22 cellular contexts compared by ENCODE assay signal in the genomic region with DNA sequence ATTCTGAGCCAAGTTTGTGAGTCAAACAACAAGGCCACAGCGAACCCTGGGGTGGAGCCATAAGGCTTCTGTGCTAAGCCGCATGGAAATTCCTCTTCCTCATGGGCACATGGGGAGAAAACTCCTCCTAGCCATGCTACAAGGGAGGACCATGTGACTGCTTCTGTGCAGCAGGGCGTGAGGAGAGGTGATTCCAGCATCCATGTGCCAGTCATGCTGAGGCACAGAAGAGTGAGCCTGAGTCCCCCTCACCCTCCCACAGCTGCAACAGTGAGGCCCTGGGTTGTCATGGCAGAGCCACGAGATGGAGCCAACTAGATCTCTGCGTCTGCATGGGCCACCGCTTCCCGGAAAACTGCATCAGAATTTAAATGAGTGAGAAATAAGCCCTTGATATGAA.
"Had no signal": no experiment of that assay in that cellular context is flagged by ENCODE, and none has a peak within 500 bp of the region (broad histone marks: within the 10 kb centered on the region; RNA-seq: fewer than 3 reads in every experiment).

No MANE protein-coding gene starts in this region.

- H3K4me3 Mint-ChIP-seq: activated CD4-positive, alpha-beta T cell treated with anti-CD3 and anti-CD28 coated beads, Interleukin-2, amount 10 ng/mL, durations not matched to agents 7 days and 5 days; activated CD8-positive, alpha-beta memory T cell treated with anti-CD3 and anti-CD28 coated beads, Interleukin-2, amount 10 ng/mL, durations not matched to agents 7 days and 5 days; activated CD8-positive, alpha-beta T cell treated with anti-CD3 and anti-CD28 coated beads for 36 hours; activated naive CD4-positive, alpha-beta T cell treated with anti-CD3 and anti-CD28 coated beads, Interleukin-2, amount 10 ng/mL, durations not matched to agents 7 days and 5 days; endodermal cell; nephron progenitor cell; T-cell; T-helper 2 cell treated with Interferon-gamma antibody and Interleukin-4, amounts not matched to agents 5 μg/mL and 100 μg/mL, for 36 hours had no signal

- H3K36me3 Mint-ChIP-seq: activated CD8-positive, alpha-beta memory T cell treated with anti-CD3 and anti-CD28 coated beads, Interleukin-2, amount 10 ng/mL, durations not matched to agents 7 days and 5 days; activated naive CD4-positive, alpha-beta T cell treated with anti-CD3 and anti-CD28 coated beads, Interleukin-2, amount 10 ng/mL, durations not matched to agents 7 days and 5 days; T-cell had no signal

- ATAC-seq: activated CD4-positive, CD25-positive, alpha-beta regulatory T cell treated with anti-CD3 and anti-CD28 coated beads, Interleukin-2, amount 50 U/mL, for 24 hours; activated CD8-positive, alpha-beta memory T cell treated with anti-CD3 and anti-CD28 coated beads, Interleukin-2, amount 10 ng/mL, durations not matched to agents 7 days and 5 days; activated CD8-positive, alpha-beta T cell treated with anti-CD3 and anti-CD28 coated beads for 36 hours; heart left ventricle; T-cell had no signal

- H3K4me1 ChIP-seq: heart left ventricle, left ventricle myocardium inferior had no signal

- H3K36me3 ChIP-seq: heart left ventricle, left ventricle myocardium inferior, thoracic aorta had no signal

- DNase-seq: activated CD4-positive, alpha-beta T cell treated with anti-CD3 and anti-CD28 coated beads, Interleukin-2, amount 10 ng/mL, durations not matched to agents 7 days and 5 days; activated CD8-positive, alpha-beta memory T cell treated with anti-CD3 and anti-CD28 coated beads, Interleukin-2, amount 10 ng/mL, durations not matched to agents 7 days and 5 days; activated CD8-positive, alpha-beta T cell treated with anti-CD3 and anti-CD28 coated beads for 36 hours; activated effector memory CD4-positive, alpha-beta T cell treated with anti-CD3 and anti-CD28 coated beads, Interleukin-2, amount 50 U/mL, for 16 hours; activated naive CD4-positive, alpha-beta T cell treated with anti-CD3 and anti-CD28 coated beads, Interleukin-2, amount 10 ng/mL, durations not matched to agents 7 days and 5 days; activated T-cell treated with anti-CD3 and anti-CD28 coated beads for 4 hours; amygdala; cerebellar nuclear complex; cortex of kidney; endodermal cell; heart left ventricle; kidney; left ventricle myocardium inferior; nephron progenitor cell; nucleus accumbens; stimulated activated CD4-positive, alpha-beta T cell treated with anti-CD3 and anti-CD28 coated beads, Interleukin-2, amount 100 ng/mL, for 48 hours; stimulated activated naive CD4-positive, alpha-beta T cell; T-cell had no signal

- H3K4me3 ChIP-seq: heart left ventricle, left ventricle myocardium inferior, thoracic aorta had no signal

- H3K4me1 Mint-ChIP-seq: activated CD4-positive, alpha-beta T cell treated with anti-CD3 and anti-CD28 coated beads, Interleukin-2, amount 10 ng/mL, durations not matched to agents 7 days and 5 days; activated CD8-positive, alpha-beta memory T cell treated with anti-CD3 and anti-CD28 coated beads, Interleukin-2, amount 10 ng/mL, durations not matched to agents 7 days and 5 days; activated naive CD4-positive, alpha-beta T cell treated with anti-CD3 and anti-CD28 coated beads, Interleukin-2, amount 10 ng/mL, durations not matched to agents 7 days and 5 days; endodermal cell; nephron progenitor cell; T-cell had no signal

- H3K27ac Mint-ChIP-seq: activated CD4-positive, alpha-beta T cell treated with anti-CD3 and anti-CD28 coated beads, Interleukin-2, amount 10 ng/mL, durations not matched to agents 7 days and 5 days; activated CD8-positive, alpha-beta memory T cell treated with anti-CD3 and anti-CD28 coated beads, Interleukin-2, amount 10 ng/mL, durations not matched to agents 7 days and 5 days; activated CD8-positive, alpha-beta T cell treated with anti-CD3 and anti-CD28 coated beads for 36 hours; activated naive CD4-positive, alpha-beta T cell treated with anti-CD3 and anti-CD28 coated beads, Interleukin-2, amount 10 ng/mL, durations not matched to agents 7 days and 5 days; endodermal cell; nephron progenitor cell; T-cell; T-helper 2 cell treated with Interferon-gamma antibody and Interleukin-4, amounts not matched to agents 5 μg/mL and 100 μg/mL, for 36 hours had no signal

- H3K9me3 Mint-ChIP-seq: activated CD4-positive, alpha-beta T cell treated with anti-CD3 and anti-CD28 coated beads, Interleukin-2, amount 10 ng/mL, durations not matched to agents 7 days and 5 days; activated CD8-positive, alpha-beta T cell treated with anti-CD3 and anti-CD28 coated beads for 36 hours; endodermal cell; nephron progenitor cell; T-helper 2 cell treated with Interferon-gamma antibody and Interleukin-4, amounts not matched to agents 5 μg/mL and 100 μg/mL, for 36 hours had no signal

- H3K27me3 Mint-ChIP-seq: activated CD4-positive, alpha-beta T cell treated with anti-CD3 and anti-CD28 coated beads, Interleukin-2, amount 10 ng/mL, durations not matched to agents 7 days and 5 days; activated CD8-positive, alpha-beta memory T cell treated with anti-CD3 and anti-CD28 coated beads, Interleukin-2, amount 10 ng/mL, durations not matched to agents 7 days and 5 days; activated naive CD4-positive, alpha-beta T cell treated with anti-CD3 and anti-CD28 coated beads, Interleukin-2, amount 10 ng/mL, durations not matched to agents 7 days and 5 days had no signal

- H3K27ac ChIP-seq: heart left ventricle, left ventricle myocardium inferior, thoracic aorta, VCaP had no signal
